8 cellular contexts compared by ENCODE assay signal in genomic region chr15:84598250-84598649, GRCh38. TPM values are rescaled to one million over a fixed set of nuclear protein-coding genes. Genes with fewer than 3 reads are reported as not detected.
DNase-seq lines count a peak whose midpoint lies in the region; ATAC-seq and TF ChIP-seq lines count a peak whose summit lies in the region.

No MANE protein-coding gene starts in this region.

- peak overlapping the region; percentile 53 for H3K27ac Mint-ChIP-seq in activated naive CD8-positive, alpha-beta T cell treated with anti-CD3 and anti-CD28 coated beads, Interleukin-2, amount 50 U/mL, for 24 hours

- ATAC-seq in DND-41 (ENCODE audit: insufficient read depth, low read depth) = peak; percentile 70
- ATAC-seq in GM21360 (IDR thresholded peaks at IDR 0.05; ENCODE audit: unreplicated experiment) = peak; percentile 35
- no peak for ATAC-seq in activated naive CD8-positive, alpha-beta T cell treated with anti-CD3 and anti-CD28 coated beads, Interleukin-2, amount 50 U/mL, for 24 hours

- H3K36me3 ChIP-seq in DND-41 (ENCODE audit: insufficient read depth, low read length) (no peaks in the 10 kb centered on the region), Karpas-422 (ENCODE audit: insufficient read depth, low read length) (no peaks in the 10 kb centered on the region)

- peaks cover 3% of the 10 kb centered on the region; the same call in 1 of the 2 replicates for H4K20me1 ChIP-seq in DND-41 (ENCODE audit: insufficient read depth, low read length)
- no peaks in the 10 kb centered on the region for H4K20me1 ChIP-seq in Karpas-422 (ENCODE audit: insufficient read depth, low read depth, low read length)

- H3K27me3 ChIP-seq in DND-41 (ENCODE audit: insufficient read depth, low read length, poor library complexity) = no peaks in the 10 kb centered on the region
- H3K27me3 ChIP-seq in Karpas-422 (ENCODE audit: low read length) = no peaks in the 10 kb centered on the region

- no peak overlapping the region for H3K4me3 Mint-ChIP-seq in activated naive CD8-positive, alpha-beta T cell treated with anti-CD3 and anti-CD28 coated beads, Interleukin-2, amount 50 U/mL, for 24 hours

- H3K4me1 Mint-ChIP-seq in activated naive CD8-positive, alpha-beta T cell treated with anti-CD3 and anti-CD28 coated beads, Interleukin-2, amount 50 U/mL, for 24 hours = peaks cover 52% of the 10 kb centered on the region

- no peaks in the 10 kb centered on the region for H3K27me3 Mint-ChIP-seq in activated naive CD8-positive, alpha-beta T cell treated with anti-CD3 and anti-CD28 coated beads, Interleukin-2, amount 50 U/mL, for 24 hours

- peak overlapping the region in 1 of 2 experiments; percentile 40; a peak in 1 of 4 replicates for H3K4me3 ChIP-seq in DND-41 (ENCODE audit: low read depth in 1 of 2, low read length in 2 of 2)
- H3K4me3 ChIP-seq in Karpas-422 (ENCODE audit: low read length) = peak overlapping the region; percentile 14; the same call in 1 of the 2 replicates
- no peak overlapping the region for H3K4me3 ChIP-seq in skin epidermis

- peak overlapping the region; percentile 93 for H3K4me2 ChIP-seq in DND-41 (ENCODE audit: insufficient read depth, low read length)
- peak overlapping the region; percentile 54 for H3K4me2 ChIP-seq in Karpas-422 (ENCODE audit: low read depth, low read length, poor library complexity, severe bottlenecking)

- no peaks in the 10 kb centered on the region for H3K9me2 ChIP-seq in Karpas-422 (replicated peaks; ENCODE audit: insufficient read depth, low read length)

- H3K9me3 ChIP-seq in DND-41 (ENCODE audit: insufficient read depth, low read length, severe bottlenecking) (no peaks in the 10 kb centered on the region), Karpas-422 (ENCODE audit: low read length) (no peaks in the 10 kb centered on the region)

- H2AFZ ChIP-seq in DND-41 (ENCODE audit: low read depth, low read length) = peak overlapping the region; percentile 67
- H2AFZ ChIP-seq in Karpas-422 (ENCODE audit: low read length) = peak overlapping the region; percentile 66

- peak overlapping the region; percentile 92 for H3K27ac ChIP-seq in DND-41 (ENCODE audit: low read length)
- H3K27ac ChIP-seq in Karpas-422 (ENCODE audit: low read length) = peak overlapping the region; percentile 42; the same call in 1 of the 2 replicates
- peak overlapping the region in 14 of 21 experiments; percentile 19 to 88 (median 74) for H3K27ac ChIP-seq in skin epidermis

- no peaks in the 10 kb centered on the region for H3K36me3 Mint-ChIP-seq in activated naive CD8-positive, alpha-beta T cell treated with anti-CD3 and anti-CD28 coated beads, Interleukin-2, amount 50 U/mL, for 24 hours (ENCODE audit: low read depth)

- no peaks in the 10 kb centered on the region for H3K9me3 Mint-ChIP-seq in activated naive CD8-positive, alpha-beta T cell treated with anti-CD3 and anti-CD28 coated beads, Interleukin-2, amount 50 U/mL, for 24 hours

- peaks cover 23% of the 10 kb centered on the region for H3K79me2 ChIP-seq in DND-41 (ENCODE audit: insufficient read depth, low read length)
- peaks cover 16% of the 10 kb centered on the region for H3K79me2 ChIP-seq in Karpas-422 (ENCODE audit: low read length)

- peaks cover 61% of the 10 kb centered on the region for H3K4me1 ChIP-seq in DND-41 (ENCODE audit: insufficient read depth, low read length)
- peaks cover 38% of the 10 kb centered on the region for H3K4me1 ChIP-seq in Karpas-422 (ENCODE audit: low read length)

- TF ChIP-seq CTCF in DND-41 (IDR thresholded peaks at IDR 0.05; ENCODE audit: borderline replicate concordance, extremely low read depth, low read length, poor library complexity, severe bottlenecking) = peak; percentile 46

- H3K9ac ChIP-seq in DND-41 (ENCODE audit: low read depth, low read length) (peak overlapping the region; percentile 53), Karpas-422 (ENCODE audit: low read length) (peak overlapping the region; percentile 44)

- peak; percentile 66 for DNase-seq in DND-41
- peak; percentile 83 for DNase-seq in Karpas-422
- DNase-seq in activated naive CD8-positive, alpha-beta T cell treated with anti-CD3 and anti-CD28 coated beads, Interleukin-2, amount 50 U/mL, for 24 hours = no peak
- DNase-seq in NCI-H748 (lab: John Stamatoyannopoulos, UW; ENCODE audit: unreplicated experiment) = no peak
- DNase-seq in SHP77 (lab: John Stamatoyannopoulos, UW) = no peak
- no peak for DNase-seq in ecto neural progenitor cell (ENCODE audit: low spot score)

RNA-seq across cellular contexts. Expression of gene ZSCAN2, which starts 2.6 kb away (rescaled TPM):
- total RNA-seq in Karpas-422 (2014; rRNA removed; shearing (Covaris generic); ENCODE audit: low replicate concordance) = 21.8 and 27.2 TPM in 2 replicates

RNA-seq across cellular contexts. Expression of gene WDR73, which starts 55.8 kb away (rescaled TPM):
- total RNA-seq in Karpas-422 (2014; rRNA removed; shearing (Covaris generic); ENCODE audit: low replicate concordance) = 35.7 and 36.1 TPM in 2 replicates

RNA-seq across cellular contexts. Expression of gene NMB, which starts 59.7 kb away (rescaled TPM):
- total RNA-seq in Karpas-422 (2014; rRNA removed; shearing (Covaris generic); ENCODE audit: low replicate concordance) = 15.1 and 17.2 TPM in 2 replicates

Comparison
In these comparisons a context has a peak if more than half of its experiments do, and no peak if none do; other contexts are left out.
1. DNase-seq: peak in DND-41 (single experiment) and Karpas-422 (single experiment); none in activated naive CD8-positive, alpha-beta T cell treated with anti-CD3 and anti-CD28 coated beads, Interleukin-2, amount 50 U/mL, for 24 hours (single experiment), NCI-H748 (single experiment), SHP77 (0 of 2) and ecto neural progenitor cell (single experiment).
2. H3K27ac ChIP-seq: peak in every context shown above with its lines; median percentile 92 in DND-41; 74 in skin epidermis; 42 in Karpas-422.